ENCODE assay signal across 19 cellular contexts in genomic region chr20:53503517-53503919, GRCh38.
DNase-seq lines count a peak whose midpoint lies in the region; ATAC-seq, FAIRE-seq and TF ChIP-seq lines count a peak whose summit lies in the region.
"Had no signal": no experiment of that assay in that cellular context is flagged by ENCODE, and none has a peak within 500 bp of the region (broad histone marks: within the 10 kb centered on the region; RNA-seq: fewer than 3 reads in every experiment).

No MANE protein-coding gene starts in this region.

- H4K20me1 ChIP-seq in osteoblast (ENCODE audit: insufficient read depth, low read length), result no peaks in the 10 kb centered on the region

- no peak overlapping the region for H3K27ac ChIP-seq in ectodermal cell (ENCODE audit: insufficient read depth, low read depth, low read length, poor library complexity, severe bottlenecking)
- H3K27ac ChIP-seq in mucosa of rectum (ENCODE audit: low read depth in 2 of 2, low read length in 2 of 2), result peak overlapping the region in 1 of 2 donors; percentile 24
- no peak overlapping the region for H3K27ac ChIP-seq in osteoblast (ENCODE audit: low read depth, low read length)
- H3K27ac ChIP-seq: right atrium auricular region, upper lobe of left lung had no signal

- no peaks in the 10 kb centered on the region for H3K9me3 ChIP-seq in ectodermal cell (ENCODE audit: control insufficient read depth, low read length)
- no peaks in the 10 kb centered on the region for H3K9me3 ChIP-seq in mucosa of rectum (ENCODE audit: control insufficient read depth in 2 of 2, low read length in 2 of 2)
- H3K9me3 ChIP-seq in osteoblast (ENCODE audit: low read depth, low read length), result no peaks in the 10 kb centered on the region
- H3K9me3 ChIP-seq: right atrium auricular region, upper lobe of left lung had no signal

- in situ Hi-C loops in ACHN (cut with HindIII; ENCODE audit: low pct_ligation_motif_present, low pct_unique_long_range_greater_than_20kb, low sequenced_read_pairs), result no loop called here

- ATAC-seq in HG03457 (IDR thresholded peaks at IDR 0.05; ENCODE audit: unreplicated experiment) (no peak), Right ventricle myocardium superior (ENCODE audit: poor library complexity) (no peak)
- ATAC-seq: natural killer cell treated with Interleukin-12 subunit alpha and Interleukin-12 subunit beta and Interleukin-15 and Interleukin-18, amount 100 ng/mL, for 72 hours; T-cell had no signal

- H2AFZ ChIP-seq in osteoblast (ENCODE audit: low read length), result no peak overlapping the region

- no peaks in the 10 kb centered on the region for H3K36me3 ChIP-seq in ectodermal cell (ENCODE audit: control insufficient read depth, insufficient read depth, low read length)
- no peaks in the 10 kb centered on the region for H3K36me3 ChIP-seq in mucosa of rectum (ENCODE audit: control insufficient read depth in 2 of 2, insufficient read depth in 2 of 2, low read length in 2 of 2)
- H3K36me3 ChIP-seq in osteoblast (ENCODE audit: insufficient read depth, low read length), result no peaks in the 10 kb centered on the region
- H3K36me3 ChIP-seq: right atrium auricular region, upper lobe of left lung had no signal

- peak; percentile 58 for FAIRE-seq in HTR-8/SVneo (lab: Jason Lieb, UNC)
- FAIRE-seq: keratinocyte had no signal

- no peaks in the 10 kb centered on the region for H3K4me1 ChIP-seq in ectodermal cell (ENCODE audit: control insufficient read depth, insufficient read depth, low read length)
- no peaks in the 10 kb centered on the region for H3K4me1 ChIP-seq in mucosa of rectum (ENCODE audit: control insufficient read depth in 2 of 2, insufficient read depth in 2 of 2, low read length in 2 of 2)
- no peaks in the 10 kb centered on the region for H3K4me1 ChIP-seq in osteoblast (ENCODE audit: insufficient read depth, low read length)
- H3K4me1 ChIP-seq: right atrium auricular region, upper lobe of left lung had no signal

- peak; percentile 6 for DNase-seq in ACHN
- no peak for DNase-seq in HTR-8/SVneo (ENCODE audit: insufficient read length, low spot score)
- DNase-seq in NCI-H1092 treated with DMSO at 0.1 percent for 48 hours (lab: John Stamatoyannopoulos, UW), result no peak
- DNase-seq in osteoblast (ENCODE audit: insufficient read length, low spot score, missing footprints), result no peak
- DNase-seq in Right ventricle myocardium superior, result no peak
- DNase-seq: activated CD4-positive, alpha-beta memory T cell treated with anti-CD3 and anti-CD28 coated beads for 36 hours; activated naive CD8-positive, alpha-beta T cell treated with anti-CD3 and anti-CD28 coated beads, Interleukin-2, amount 10 ng/mL, durations not matched to agents 7 days and 5 days; activated T-cell treated with anti-CD3 and anti-CD28 coated beads, Interleukin-2, amount 50 U/mL, for 1 hour; dermis blood vessel endothelial cell; erythroblast; mammary epithelial cell; T-cell had no signal

- whole genome bisulfite sequencing in ectodermal cell, 2 experiments, result 75 to 77% methylated on average over 7 of the region's 7 CpGs

- H3K4me3 ChIP-seq in ectodermal cell (ENCODE audit: insufficient read depth, low read depth, low read length), result peak overlapping the region; percentile 20
- peak overlapping the region; percentile 47 to 73 for H3K4me3 ChIP-seq in mucosa of rectum (ENCODE audit: low read length in 2 of 2)
- H3K4me3 ChIP-seq in osteoblast (ENCODE audit: insufficient read depth, low read length), result no peak overlapping the region
- H3K4me3 ChIP-seq: right atrium auricular region, upper lobe of left lung had no signal

- no peaks in the 10 kb centered on the region for H3K79me2 ChIP-seq in osteoblast (ENCODE audit: insufficient read depth, low read length)

- intact Hi-C loops in Right ventricle myocardium superior (cut with DNase I), result no loop called here

- no peak for TF ChIP-seq CTCF in osteoblast (IDR thresholded peaks at IDR 0.05; ENCODE audit: extremely low read depth, low read depth, low read length)

- no peak overlapping the region for H3K4me2 ChIP-seq in osteoblast (ENCODE audit: insufficient read depth, low read length)

- H3K9ac ChIP-seq in mucosa of rectum (ENCODE audit: low read depth in 1 of 2, low read length in 2 of 2), result no peak overlapping the region

- no peaks in the 10 kb centered on the region for H3K27me3 ChIP-seq in ectodermal cell (ENCODE audit: control insufficient read depth, insufficient read depth, low read length, poor library complexity, severe bottlenecking)
- no peaks in the 10 kb centered on the region for H3K27me3 ChIP-seq in mucosa of rectum (ENCODE audit: control insufficient read depth in 2 of 2, insufficient read depth in 2 of 2, low read length in 2 of 2)
- no peaks in the 10 kb centered on the region for H3K27me3 ChIP-seq in osteoblast (ENCODE audit: insufficient read depth, low read length)
- H3K27me3 ChIP-seq: right atrium auricular region, upper lobe of left lung had no signal
